9 cellular contexts compared by ENCODE assay signal in the genomic region with DNA sequence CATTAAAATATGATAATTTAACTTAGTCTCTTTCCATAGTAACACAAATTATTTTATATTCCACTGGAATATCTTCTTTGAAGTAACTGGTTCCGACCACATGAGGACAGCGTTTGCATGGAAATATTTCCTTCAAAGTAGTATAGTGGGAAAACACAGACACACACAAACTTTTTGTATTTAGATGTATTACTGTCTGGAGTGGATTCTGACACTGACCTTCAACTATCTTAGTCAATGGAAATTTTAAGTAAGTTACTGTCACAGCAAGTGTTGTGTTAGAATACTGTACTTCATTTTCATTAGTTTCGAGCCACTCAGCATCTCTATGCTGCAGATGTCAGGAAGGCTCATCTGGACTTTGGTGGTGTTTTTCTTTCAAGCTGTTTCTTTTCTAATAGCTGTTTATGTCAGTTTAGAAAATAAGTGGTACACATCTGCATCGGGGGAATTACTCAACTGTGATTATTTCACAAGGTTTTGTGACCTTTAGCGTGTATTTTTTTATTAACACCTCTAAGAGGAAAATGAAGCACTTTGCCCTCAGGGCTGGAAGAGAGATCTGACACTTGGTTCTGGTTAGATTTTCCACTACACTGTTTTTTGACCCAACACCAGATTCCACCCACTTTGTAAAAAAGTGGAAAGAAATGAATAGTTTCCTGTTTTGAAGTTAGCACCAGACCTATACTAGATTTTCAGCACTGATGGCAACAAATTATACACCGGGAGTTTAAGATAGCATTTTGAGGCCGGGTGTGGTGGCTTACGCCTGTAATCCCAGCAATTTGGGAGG. TPM values are rescaled to one million over a fixed set of nuclear protein-coding genes. Genes with fewer than 3 reads are reported as not detected.
DNase-seq lines count a peak whose midpoint lies in the region; ATAC-seq and TF ChIP-seq lines count a peak whose summit lies in the region.
"Had no signal": no experiment of that assay in that cellular context is flagged by ENCODE, and none has a peak within 500 bp of the region (broad histone marks: within the 10 kb centered on the region; RNA-seq: fewer than 3 reads in every experiment).

No MANE protein-coding gene starts in this region.

- ATAC-seq in WTC11 (no peak), sciatic nerve (no peak), HG03571 (IDR thresholded peaks at IDR 0.05; ENCODE audit: unreplicated experiment) (no peak)

- H3K9me3 Mint-ChIP-seq in chondrocyte (ENCODE audit: low read depth) (no peaks in the 10 kb centered on the region), nephron progenitor cell (no peaks in the 10 kb centered on the region), WTC11 (no peaks in the 10 kb centered on the region)

- H3K27ac Mint-ChIP-seq in chondrocyte (ENCODE audit: unreplicated experiment) (no peak overlapping the region), nephron progenitor cell (no peak overlapping the region), WTC11 (no peak overlapping the region; the same call in 1 of the 2 replicates)

- H3K36me3 Mint-ChIP-seq in chondrocyte (ENCODE audit: low read depth) (no peaks in the 10 kb centered on the region), nephron progenitor cell (ENCODE audit: low read depth) (no peaks in the 10 kb centered on the region), WTC11 (no peaks in the 10 kb centered on the region)

- H3K4me1 Mint-ChIP-seq in chondrocyte (ENCODE audit: low read depth) (no peaks in the 10 kb centered on the region), nephron progenitor cell (no peaks in the 10 kb centered on the region), WTC11 (no peaks in the 10 kb centered on the region)

- TF ChIP-seq CTCF in chondrocyte (IDR thresholded peaks at IDR 0.05) (peak; percentile 84), nephron progenitor cell (IDR thresholded peaks at IDR 0.05) (peak; percentile 50), WTC11 (IDR thresholded peaks at IDR 0.05) (no peak), GM10266 (IDR thresholded peaks at IDR 0.05; ENCODE audit: control insufficient read depth, insufficient read depth, low read depth, missing control alignments) (no peak)

- intact Hi-C loops in sciatic nerve (cut with DNase I): loop anchor here (5.0 kb wide), 1 partner anchor 331 kb away; no protein-coding TSS in a partner anchor

- H3K4me3 Mint-ChIP-seq in chondrocyte (ENCODE audit: unreplicated experiment) (no peak overlapping the region), nephron progenitor cell (no peak overlapping the region), WTC11 (no peak overlapping the region)

- CTCF ChIA-PET in WTC11 (lab: Charles Lee): no interaction called here

- DNase-seq in DMS53 (lab: John Stamatoyannopoulos, UW): peak; percentile 74
- peak; percentile 22 for DNase-seq in MV-4-11 (lab: John Stamatoyannopoulos, UW)
- no peak for DNase-seq in chondrocyte (ENCODE audit: low spot score)
- DNase-seq in nephron progenitor cell: no peak
- no peak for DNase-seq in WTC11 (ENCODE audit: low spot score)
- no peak for DNase-seq in sciatic nerve (ENCODE audit: low spot score)
- no peak for DNase-seq in GM10266 (ENCODE audit: extremely low spot score)
- DNase-seq: activated CD8-positive, alpha-beta memory T cell treated with anti-CD3 and anti-CD28 coated beads for 24 hours had no signal

- POLR2A ChIA-PET in WTC11 (lab: Charles Lee): no interaction called here

- H3K27me3 Mint-ChIP-seq in chondrocyte (ENCODE audit: low read depth) (no peaks in the 10 kb centered on the region), nephron progenitor cell (ENCODE audit: low read depth, poor library complexity) (peaks cover 9% of the 10 kb centered on the region), WTC11 (ENCODE audit: low read depth) (no peaks in the 10 kb centered on the region)

TF ChIP-seq in WTC11, 78 proteins besides CTCF, POLR2A, EP300 and RAD21 (continues in another document):
- TF ChIP-seq, protein P1, sequence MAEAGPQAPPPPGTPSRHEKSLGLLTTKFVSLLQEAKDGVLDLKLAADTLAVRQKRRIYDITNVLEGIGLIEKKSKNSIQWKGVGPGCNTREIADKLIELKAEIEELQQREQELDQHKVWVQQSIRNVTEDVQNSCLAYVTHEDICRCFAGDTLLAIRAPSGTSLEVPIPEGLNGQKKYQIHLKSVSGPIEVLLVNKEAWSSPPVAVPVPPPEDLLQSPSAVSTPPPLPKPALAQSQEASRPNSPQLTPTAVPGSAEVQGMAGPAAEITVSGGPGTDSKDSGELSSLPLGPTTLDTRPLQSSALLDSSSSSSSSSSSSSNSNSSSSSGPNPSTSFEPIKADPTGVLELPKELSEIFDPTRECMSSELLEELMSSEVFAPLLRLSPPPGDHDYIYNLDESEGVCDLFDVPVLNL (CRISPR knock-in tag; IDR thresholded peaks at IDR 0.05; ENCODE audit: borderline replicate concordance, low read depth): no peak
- TF ChIP-seq HMGA2 (CRISPR knock-in tag; IDR thresholded peaks at IDR 0.05): no peak
- TF ChIP-seq, protein P2, sequence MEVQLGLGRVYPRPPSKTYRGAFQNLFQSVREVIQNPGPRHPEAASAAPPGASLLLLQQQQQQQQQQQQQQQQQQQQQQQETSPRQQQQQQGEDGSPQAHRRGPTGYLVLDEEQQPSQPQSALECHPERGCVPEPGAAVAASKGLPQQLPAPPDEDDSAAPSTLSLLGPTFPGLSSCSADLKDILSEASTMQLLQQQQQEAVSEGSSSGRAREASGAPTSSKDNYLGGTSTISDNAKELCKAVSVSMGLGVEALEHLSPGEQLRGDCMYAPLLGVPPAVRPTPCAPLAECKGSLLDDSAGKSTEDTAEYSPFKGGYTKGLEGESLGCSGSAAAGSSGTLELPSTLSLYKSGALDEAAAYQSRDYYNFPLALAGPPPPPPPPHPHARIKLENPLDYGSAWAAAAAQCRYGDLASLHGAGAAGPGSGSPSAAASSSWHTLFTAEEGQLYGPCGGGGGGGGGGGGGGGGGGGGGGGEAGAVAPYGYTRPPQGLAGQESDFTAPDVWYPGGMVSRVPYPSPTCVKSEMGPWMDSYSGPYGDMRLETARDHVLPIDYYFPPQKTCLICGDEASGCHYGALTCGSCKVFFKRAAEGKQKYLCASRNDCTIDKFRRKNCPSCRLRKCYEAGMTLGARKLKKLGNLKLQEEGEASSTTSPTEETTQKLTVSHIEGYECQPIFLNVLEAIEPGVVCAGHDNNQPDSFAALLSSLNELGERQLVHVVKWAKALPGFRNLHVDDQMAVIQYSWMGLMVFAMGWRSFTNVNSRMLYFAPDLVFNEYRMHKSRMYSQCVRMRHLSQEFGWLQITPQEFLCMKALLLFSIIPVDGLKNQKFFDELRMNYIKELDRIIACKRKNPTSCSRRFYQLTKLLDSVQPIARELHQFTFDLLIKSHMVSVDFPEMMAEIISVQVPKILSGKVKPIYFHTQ (CRISPR knock-in tag; IDR thresholded peaks at IDR 0.05): no peak
- TF ChIP-seq, protein P3, sequence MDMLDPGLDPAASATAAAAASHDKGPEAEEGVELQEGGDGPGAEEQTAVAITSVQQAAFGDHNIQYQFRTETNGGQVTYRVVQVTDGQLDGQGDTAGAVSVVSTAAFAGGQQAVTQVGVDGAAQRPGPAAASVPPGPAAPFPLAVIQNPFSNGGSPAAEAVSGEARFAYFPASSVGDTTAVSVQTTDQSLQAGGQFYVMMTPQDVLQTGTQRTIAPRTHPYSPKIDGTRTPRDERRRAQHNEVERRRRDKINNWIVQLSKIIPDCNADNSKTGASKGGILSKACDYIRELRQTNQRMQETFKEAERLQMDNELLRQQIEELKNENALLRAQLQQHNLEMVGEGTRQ (CRISPR knock-in tag; IDR thresholded peaks at IDR 0.05): no peak
- TF ChIP-seq TEAD1 (CRISPR knock-in tag; IDR thresholded peaks at IDR 0.05): no peak
- TF ChIP-seq, protein P4, sequence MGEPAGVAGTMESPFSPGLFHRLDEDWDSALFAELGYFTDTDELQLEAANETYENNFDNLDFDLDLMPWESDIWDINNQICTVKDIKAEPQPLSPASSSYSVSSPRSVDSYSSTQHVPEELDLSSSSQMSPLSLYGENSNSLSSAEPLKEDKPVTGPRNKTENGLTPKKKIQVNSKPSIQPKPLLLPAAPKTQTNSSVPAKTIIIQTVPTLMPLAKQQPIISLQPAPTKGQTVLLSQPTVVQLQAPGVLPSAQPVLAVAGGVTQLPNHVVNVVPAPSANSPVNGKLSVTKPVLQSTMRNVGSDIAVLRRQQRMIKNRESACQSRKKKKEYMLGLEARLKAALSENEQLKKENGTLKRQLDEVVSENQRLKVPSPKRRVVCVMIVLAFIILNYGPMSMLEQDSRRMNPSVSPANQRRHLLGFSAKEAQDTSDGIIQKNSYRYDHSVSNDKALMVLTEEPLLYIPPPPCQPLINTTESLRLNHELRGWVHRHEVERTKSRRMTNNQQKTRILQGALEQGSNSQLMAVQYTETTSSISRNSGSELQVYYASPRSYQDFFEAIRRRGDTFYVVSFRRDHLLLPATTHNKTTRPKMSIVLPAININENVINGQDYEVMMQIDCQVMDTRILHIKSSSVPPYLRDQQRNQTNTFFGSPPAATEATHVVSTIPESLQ (CRISPR knock-in tag; IDR thresholded peaks at IDR 0.05): no peak
- TF ChIP-seq, protein P5, sequence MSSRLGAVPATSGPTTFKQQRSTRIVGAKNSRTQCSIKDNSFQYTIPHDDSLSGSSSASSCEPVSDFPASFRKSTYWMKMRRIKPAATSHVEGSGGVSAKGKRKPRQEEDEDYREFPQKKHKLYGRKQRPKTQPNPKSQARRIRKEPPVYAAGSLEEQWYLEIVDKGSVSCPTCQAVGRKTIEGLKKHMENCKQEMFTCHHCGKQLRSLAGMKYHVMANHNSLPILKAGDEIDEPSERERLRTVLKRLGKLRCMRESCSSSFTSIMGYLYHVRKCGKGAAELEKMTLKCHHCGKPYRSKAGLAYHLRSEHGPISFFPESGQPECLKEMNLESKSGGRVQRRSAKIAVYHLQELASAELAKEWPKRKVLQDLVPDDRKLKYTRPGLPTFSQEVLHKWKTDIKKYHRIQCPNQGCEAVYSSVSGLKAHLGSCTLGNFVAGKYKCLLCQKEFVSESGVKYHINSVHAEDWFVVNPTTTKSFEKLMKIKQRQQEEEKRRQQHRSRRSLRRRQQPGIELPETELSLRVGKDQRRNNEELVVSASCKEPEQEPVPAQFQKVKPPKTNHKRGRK (CRISPR knock-in tag; IDR thresholded peaks at IDR 0.05; ENCODE audit: borderline replicate concordance): no peak
- no peak for TF ChIP-seq JUN (CRISPR knock-in tag; IDR thresholded peaks at IDR 0.05)
- no peak for TF ChIP-seq KAT7 (CRISPR knock-in tag; IDR thresholded peaks at IDR 0.05; ENCODE audit: borderline replicate concordance)
- no peak for TF ChIP-seq TP53 (CRISPR knock-in tag; IDR thresholded peaks at IDR 0.05)

RNA-seq across cellular contexts. Expression of a gene that starts 18.9 kb away (rescaled TPM):
- total RNA-seq in chondrocyte: 18.3 to 29.8 TPM (median 19.9 TPM) in 3 replicates
- 51.1 to 65.8 TPM (median 52.7 TPM) in 3 replicates for total RNA-seq in WTC11 (2021)
- 57.2 TPM for total RNA-seq in sciatic nerve

Comparison
In these comparisons a context has a peak if more than half of its experiments do, and no peak if none do; other contexts are left out.
1. DNase-seq: peak in DMS53 (single experiment) and MV-4-11 (single experiment); none in chondrocyte (single experiment), nephron progenitor cell (single experiment), WTC11 (single experiment), sciatic nerve (single experiment) and GM10266 (single experiment).
2. CTCF ChIP-seq: peak in chondrocyte (single experiment) and nephron progenitor cell (single experiment); none in WTC11 (single experiment) and GM10266 (single experiment).